ENCODE assay signal across 8 cellular contexts in genomic region chr19:4968462-4969291, GRCh38. TPM values are rescaled to one million over a fixed set of nuclear protein-coding genes. Genes with fewer than 3 reads are reported as not detected.
DNase-seq lines count a peak whose midpoint lies in the region; ATAC-seq and TF ChIP-seq lines count a peak whose summit lies in the region.

Gene KDM4B, plus strand, starts transcription at chr19:4969113. Its CDS starts 63,778 bp downstream, at chr19:5032891.

- peak; percentile 95 for TF ChIP-seq POLR2A in prostate gland (IDR thresholded peaks at IDR 0.05)

- H3K4me3 ChIP-seq in prostate gland, result peak within 1 kb of the TSS; percentile 67 to 76
- H3K4me3 ChIP-seq in urinary bladder (ENCODE audit: low read depth, low read length), result peak within 1 kb of the TSS; percentile 87

- under 1% methylated on average over 41 of the region's 96 CpGs for WGBS in prostate gland
- under 1% methylated on average over 96 of the region's 96 CpGs for WGBS in urinary bladder

- intact Hi-C loops in T-helper 1 cell treated with Interleukin-12 subunit alpha and Interleukin-12 subunit beta and Interleukin-4 antibody, amounts not matched to agents 30 ng/mL and 1 ng/mL, for 36 hours (cut with micrococcal nuclease), result loop anchor here (1.0 to 2.0 kb wide), 5 partner anchors 53 to 244 kb away; partner anchors contain the start of gene PLIN3
- intact Hi-C loops in left cardiac atrium (cut with DNase I), result no loop called here
- intact Hi-C loops in prostate gland (cut with DNase I), result loop anchor here (5.0 kb wide), 1 partner anchor 96 kb away; no protein-coding TSS in a partner anchor

- no peaks in the 10 kb centered on the region for H3K9me3 ChIP-seq in prostate gland

- H3K27me3 ChIP-seq in prostate gland (replicated peaks; ENCODE audit: insufficient read depth), result no peaks in the 10 kb centered on the region

- H3K27ac ChIP-seq in prostate gland, result peak within 1 kb of the TSS; percentile 90 to 92
- H3K27ac ChIP-seq in urinary bladder (ENCODE audit: low read depth), result peak within 1 kb of the TSS; percentile 60

- ATAC-seq in HG02870 (IDR thresholded peaks at IDR 0.05; ENCODE audit: unreplicated experiment), result peak; percentile 93
- ATAC-seq in left cardiac atrium, result peak; percentile 97 to 98

- TF ChIP-seq CTCF in GM13976 (IDR thresholded peaks at IDR 0.05; ENCODE audit: borderline replicate concordance, control extremely low read depth, extremely low read depth, insufficient read depth, missing control alignments), result no peak
- TF ChIP-seq CTCF in prostate gland (IDR thresholded peaks at IDR 0.05), result peak in 1 of 4 experiments; percentile 10

- H3K36me3 ChIP-seq in prostate gland, result no peaks in the 10 kb centered on the region
- H3K36me3 ChIP-seq in urinary bladder (ENCODE audit: insufficient read depth), result no peaks in the 10 kb centered on the region

- in situ Hi-C loops in GM13976 (cut with MboI; ENCODE audit: low sequenced_read_pairs, unreplicated experiment), result no loop called here

- H3K4me1 ChIP-seq in prostate gland (replicated peaks) (peaks cover 19% of the 10 kb centered on the region), urinary bladder (ENCODE audit: insufficient read depth) (no peaks in the 10 kb centered on the region)

- DNase-seq in GM13976 (ENCODE audit: low spot score), result peak; percentile 100
- peak; percentile 87 for DNase-seq in NCI-H146 treated with DMSO at 0.1 percent for 48 hours (lab: John Stamatoyannopoulos, UW; ENCODE audit: unreplicated experiment)
- DNase-seq in amniotic epithelial cell (ENCODE audit: low read depth), result peak; percentile 99
- peak; percentile 100 for DNase-seq in left cardiac atrium
- DNase-seq in prostate gland (ENCODE audit: low spot score), result peak; percentile 99

RNA-seq across cellular contexts. Expression of gene KDM4B, which starts in this region (rescaled TPM):
- 39.1 and 43.7 TPM in 2 replicates for total RNA-seq in T-helper 1 cell treated with Interleukin-12 subunit alpha and Interleukin-12 subunit beta and Interleukin-4 antibody, amounts not matched to agents 30 ng/mL and 1 ng/mL, for 36 hours
- total RNA-seq in left cardiac atrium, result 10 to 100 TPM; 22.2 to 27.8 TPM
- 100 to 1,000 TPM in 1 of 2 donors, 10 to 100 TPM in 1; 74.6 to 136 TPM for total RNA-seq in prostate gland
- 14.3 TPM for total RNA-seq in urinary bladder
- 19.5 TPM for polyA plus RNA-seq in urinary bladder

Comparison
In these comparisons a context has a peak if more than half of its experiments do, and no peak if none do; other contexts are left out.
1. Peak in every context shown above with its lines: DNase-seq, ATAC-seq, H3K4me3 ChIP-seq and H3K27ac ChIP-seq.
2. intact Hi-C loops: an anchor here in T-helper 1 cell treated with Interleukin-12 subunit alpha and Interleukin-12 subunit beta and Interleukin-4 antibody, amounts not matched to agents 30 ng/mL and 1 ng/mL, for 36 hours (1.0 to 2.0 kb wide) and prostate gland (5.0 kb wide); none called in left cardiac atrium.